ENCODE assay signal across 10 cellular contexts in genomic region chr12:26028953-26029740, GRCh38.
DNase-seq lines count a peak whose midpoint lies in the region; ATAC-seq and TF ChIP-seq lines count a peak whose summit lies in the region.
"Had no signal": no experiment of that assay in that cellular context is flagged by ENCODE, and none has a peak within 500 bp of the region (broad histone marks: within the 10 kb centered on the region; RNA-seq: fewer than 3 reads in every experiment).

No MANE protein-coding gene starts in this region.

- H3K4me3 Mint-ChIP-seq in activated naive CD8-positive, alpha-beta T cell treated with anti-CD3 and anti-CD28 coated beads, Interleukin-2, amount 50 U/mL, for 24 hours: no peak overlapping the region
- no peak overlapping the region for H3K4me3 Mint-ChIP-seq in activated naive CD8-positive, alpha-beta T cell treated with anti-CD3 and anti-CD28 coated beads for 36 hours
- no peak overlapping the region for H3K4me3 Mint-ChIP-seq in activated T-helper 2 cell treated with anti-CD3 and anti-CD28 coated beads, Interferon-gamma antibody, Interleukin-2, Interleukin-4, amounts not matched to agents 10 μg/mL and 5 μg/mL and 100 μg/mL, durations not matched to agents 14 hours and 24 hours and 36 hours (ENCODE audit: low read depth)
- H3K4me3 Mint-ChIP-seq: central memory CD8-positive, alpha-beta T cell; stimulated activated naive CD8-positive, alpha-beta T cell treated with anti-CD3 and anti-CD28 coated beads, Interleukin-15, Interleukin-2, amounts not matched to agents 100 ng/mL and 50 ng/mL, for 24 hours had no signal

- in situ Hi-C loops in astrocyte of the cerebellum (cut with HindIII; ENCODE audit: low sequenced_read_pairs): no loop called here

- peak; percentile 22 for DNase-seq in activated naive CD8-positive, alpha-beta T cell treated with anti-CD3 and anti-CD28 coated beads, Interleukin-2, amount 50 U/mL, for 24 hours
- no peak for DNase-seq in activated naive CD8-positive, alpha-beta T cell treated with anti-CD3 and anti-CD28 coated beads for 36 hours
- DNase-seq in NAMALWA (ENCODE audit: low spot score) (peak; percentile 72), astrocyte of the cerebellum (ENCODE audit: low read depth) (peak; percentile 61), iPS-NIHi11 (ENCODE audit: low spot score) (peak; percentile 37)
- peak; percentile 9 for DNase-seq in stimulated activated naive CD8-positive, alpha-beta T cell treated with anti-CD3 and anti-CD28 coated beads, Interleukin-15, Interleukin-2, amounts not matched to agents 100 U/mL and 50 U/mL, for 24 hours
- no peak for DNase-seq in activated T-helper 2 cell treated with anti-CD3 and anti-CD28 coated beads, Interferon-gamma antibody, Interleukin-2, Interleukin-4, amounts not matched to agents 10 μg/mL and 5 μg/mL and 100 μg/mL, durations not matched to agents 14 hours and 24 hours and 36 hours (ENCODE audit: low spot score)

- H3K36me3 Mint-ChIP-seq in activated naive CD8-positive, alpha-beta T cell treated with anti-CD3 and anti-CD28 coated beads, Interleukin-2, amount 50 U/mL, for 24 hours (ENCODE audit: low read depth): no peaks in the 10 kb centered on the region
- no peaks in the 10 kb centered on the region for H3K36me3 Mint-ChIP-seq in activated naive CD8-positive, alpha-beta T cell treated with anti-CD3 and anti-CD28 coated beads for 36 hours
- H3K36me3 Mint-ChIP-seq in activated T-helper 2 cell treated with anti-CD3 and anti-CD28 coated beads, Interferon-gamma antibody, Interleukin-2, Interleukin-4, amounts not matched to agents 10 μg/mL and 5 μg/mL and 100 μg/mL, durations not matched to agents 14 hours and 24 hours and 36 hours (ENCODE audit: low read depth): no peaks in the 10 kb centered on the region

- H3K4me3 ChIP-seq in astrocyte of the cerebellum (ENCODE audit: low read depth, low read length): no peak overlapping the region

- intact Hi-C loops in activated T-helper 2 cell treated with anti-CD3 and anti-CD28 coated beads, Interferon-gamma antibody, Interleukin-2, Interleukin-4, amounts not matched to agents 10 μg/mL and 5 μg/mL and 100 μg/mL, durations not matched to agents 14 hours and 24 hours and 36 hours (cut with micrococcal nuclease): loop anchor here (1.0 kb wide), 1 partner anchor 593 kb away; no protein-coding TSS in a partner anchor

- H3K27ac Mint-ChIP-seq in activated naive CD8-positive, alpha-beta T cell treated with anti-CD3 and anti-CD28 coated beads, Interleukin-2, amount 50 U/mL, for 24 hours: no peak overlapping the region
- H3K27ac Mint-ChIP-seq in activated naive CD8-positive, alpha-beta T cell treated with anti-CD3 and anti-CD28 coated beads for 36 hours: no peak overlapping the region
- H3K27ac Mint-ChIP-seq in activated T-helper 2 cell treated with anti-CD3 and anti-CD28 coated beads, Interferon-gamma antibody, Interleukin-2, Interleukin-4, amounts not matched to agents 10 μg/mL and 5 μg/mL and 100 μg/mL, durations not matched to agents 14 hours and 24 hours and 36 hours: no peak overlapping the region
- H3K27ac Mint-ChIP-seq: stimulated activated naive CD8-positive, alpha-beta T cell treated with anti-CD3 and anti-CD28 coated beads, Interleukin-15, Interleukin-2, amounts not matched to agents 100 ng/mL and 50 ng/mL, for 24 hours had no signal

- no peaks in the 10 kb centered on the region for H3K4me1 Mint-ChIP-seq in activated naive CD8-positive, alpha-beta T cell treated with anti-CD3 and anti-CD28 coated beads, Interleukin-2, amount 50 U/mL, for 24 hours
- H3K4me1 Mint-ChIP-seq in activated naive CD8-positive, alpha-beta T cell treated with anti-CD3 and anti-CD28 coated beads for 36 hours: no peaks in the 10 kb centered on the region
- H3K4me1 Mint-ChIP-seq in activated T-helper 2 cell treated with anti-CD3 and anti-CD28 coated beads, Interferon-gamma antibody, Interleukin-2, Interleukin-4, amounts not matched to agents 10 μg/mL and 5 μg/mL and 100 μg/mL, durations not matched to agents 14 hours and 24 hours and 36 hours (ENCODE audit: low read depth): no peaks in the 10 kb centered on the region
- H3K4me1 Mint-ChIP-seq: central memory CD8-positive, alpha-beta T cell had no signal

- TF ChIP-seq CTCF in astrocyte of the cerebellum (IDR thresholded peaks at IDR 0.05; ENCODE audit: low read depth, low read length, missing control alignments): peak; percentile 71

- H3K9me3 Mint-ChIP-seq in activated naive CD8-positive, alpha-beta T cell treated with anti-CD3 and anti-CD28 coated beads, Interleukin-2, amount 50 U/mL, for 24 hours: no peaks in the 10 kb centered on the region
- H3K9me3 Mint-ChIP-seq in activated naive CD8-positive, alpha-beta T cell treated with anti-CD3 and anti-CD28 coated beads for 36 hours: no peaks in the 10 kb centered on the region
- H3K9me3 Mint-ChIP-seq in activated T-helper 2 cell treated with anti-CD3 and anti-CD28 coated beads, Interferon-gamma antibody, Interleukin-2, Interleukin-4, amounts not matched to agents 10 μg/mL and 5 μg/mL and 100 μg/mL, durations not matched to agents 14 hours and 24 hours and 36 hours: no peaks in the 10 kb centered on the region
- H3K9me3 Mint-ChIP-seq: central memory CD8-positive, alpha-beta T cell; stimulated activated naive CD8-positive, alpha-beta T cell treated with anti-CD3 and anti-CD28 coated beads, Interleukin-15, Interleukin-2, amounts not matched to agents 100 ng/mL and 50 ng/mL, for 24 hours had no signal

- ATAC-seq in activated naive CD8-positive, alpha-beta T cell treated with anti-CD3 and anti-CD28 coated beads, Interleukin-2, amount 50 U/mL, for 24 hours: no peak
- no peak for ATAC-seq in stimulated activated naive CD8-positive, alpha-beta T cell treated with anti-CD3 and anti-CD28 coated beads, Interleukin-15, Interleukin-2, amounts not matched to agents 100 U/mL and 50 U/mL, for 24 hours
- no peak for ATAC-seq in GM18519 (IDR thresholded peaks at IDR 0.05; ENCODE audit: low FRiP score, unreplicated experiment)

- no peaks in the 10 kb centered on the region for H3K27me3 Mint-ChIP-seq in activated naive CD8-positive, alpha-beta T cell treated with anti-CD3 and anti-CD28 coated beads, Interleukin-2, amount 50 U/mL, for 24 hours
- H3K27me3 Mint-ChIP-seq in activated naive CD8-positive, alpha-beta T cell treated with anti-CD3 and anti-CD28 coated beads for 36 hours: peaks cover 3% of the 10 kb centered on the region
- H3K27me3 Mint-ChIP-seq in activated T-helper 2 cell treated with anti-CD3 and anti-CD28 coated beads, Interferon-gamma antibody, Interleukin-2, Interleukin-4, amounts not matched to agents 10 μg/mL and 5 μg/mL and 100 μg/mL, durations not matched to agents 14 hours and 24 hours and 36 hours (ENCODE audit: low read depth): peaks cover 17% of the 10 kb centered on the region
- H3K27me3 Mint-ChIP-seq: stimulated activated naive CD8-positive, alpha-beta T cell treated with anti-CD3 and anti-CD28 coated beads, Interleukin-15, Interleukin-2, amounts not matched to agents 100 ng/mL and 50 ng/mL, for 24 hours had no signal

Comparison
In these comparisons a context has a peak if more than half of its experiments do, and no peak if none do; other contexts are left out.
1. DNase-seq: peak in activated naive CD8-positive, alpha-beta T cell treated with anti-CD3 and anti-CD28 coated beads, Interleukin-2, amount 50 U/mL, for 24 hours (single experiment), NAMALWA (single experiment), astrocyte of the cerebellum (single experiment), iPS-NIHi11 (single experiment) and stimulated activated naive CD8-positive, alpha-beta T cell treated with anti-CD3 and anti-CD28 coated beads, Interleukin-15, Interleukin-2, amounts not matched to agents 100 U/mL and 50 U/mL, for 24 hours (single experiment); none in activated naive CD8-positive, alpha-beta T cell treated with anti-CD3 and anti-CD28 coated beads for 36 hours (single experiment) and activated T-helper 2 cell treated with anti-CD3 and anti-CD28 coated beads, Interferon-gamma antibody, Interleukin-2, Interleukin-4, amounts not matched to agents 10 μg/mL and 5 μg/mL and 100 μg/mL, durations not matched to agents 14 hours and 24 hours and 36 hours (single experiment).